8 cellular contexts compared by ENCODE assay signal in genomic region chr7:99551767-99552463, GRCh38. TPM values are rescaled to one million over a fixed set of nuclear protein-coding genes. Genes with fewer than 3 reads are reported as not detected.
DNase-seq lines count a peak whose midpoint lies in the region; ATAC-seq and TF ChIP-seq lines count a peak whose summit lies in the region.

TSS of gene FAM200A (minus strand) at chr7:99552114. CDS start at chr7:99548407, 3,707 bp downstream.

- H3K9me2 ChIP-seq in DOHH2 (replicated peaks; ENCODE audit: control insufficient read depth, low read length), result no peaks in the 10 kb centered on the region
- no peaks in the 10 kb centered on the region for H3K9me2 ChIP-seq in GM23248 (ENCODE audit: insufficient read depth)

- H3K27me3 ChIP-seq in DOHH2 (ENCODE audit: control insufficient read depth, low read length) (no peaks in the 10 kb centered on the region), GM23248 (replicated peaks; ENCODE audit: insufficient read depth) (no peaks in the 10 kb centered on the region), foreskin keratinocyte (no peaks in the 10 kb centered on the region), stomach (no peaks in the 10 kb centered on the region)

- H3K4me3 ChIP-seq in DOHH2 (ENCODE audit: low read length) (peak within 1 kb of the TSS; percentile 97), GM23248 (peak within 1 kb of the TSS; percentile 95), stomach (peak within 1 kb of the TSS; percentile 63 to 80 (median 72))

- H3K27ac ChIP-seq in DOHH2 (ENCODE audit: low read depth, low read length) (peak within 1 kb of the TSS; percentile 58), GM23248 (peak within 1 kb of the TSS; percentile 70), foreskin keratinocyte (peak within 1 kb of the TSS; percentile 81), stomach (peak within 1 kb of the TSS; percentile 80 to 91 (median 81))

- TF ChIP-seq CTCF in DOHH2 (IDR thresholded peaks at IDR 0.05; ENCODE audit: low read depth, low read length, poor library complexity, severe bottlenecking) (no peak), foreskin keratinocyte (conservative IDR thresholded peaks at IDR 0.05) (no peak), neural crest cell (conservative IDR thresholded peaks at IDR 0.05) (no peak), stomach (IDR thresholded peaks at IDR 0.05) (no peak)

- DNase-seq in GM23248 (peak; percentile 96), LoVo (ENCODE audit: low spot score) (peak; percentile 92), SHP77 (lab: John Stamatoyannopoulos, UW) (peak; percentile 90 to 91), activated gamma-delta T cell treated with Interleukin-2 at 50 U/mL for 16 hours (peak; percentile 83), foreskin keratinocyte (peak; percentile 76 to 84), neural crest cell (ENCODE audit: low read depth, low spot score) (peak; percentile 72), stomach (peak; percentile 87)

- H3K79me2 ChIP-seq in DOHH2 (ENCODE audit: control insufficient read depth, low read length), result peaks cover 64% of the 10 kb centered on the region
- H3K79me2 ChIP-seq in GM23248 (ENCODE audit: insufficient read depth), result peaks cover 69% of the 10 kb centered on the region

- peak within 1 kb of the TSS; percentile 97 for H3K9ac ChIP-seq in GM23248

- ATAC-seq in foreskin keratinocyte, result peak; percentile 96

- peaks cover 3% of the 10 kb centered on the region for H3K9me3 Mint-ChIP-seq in neural crest cell

- in situ Hi-C loops in GM23248 (cut with MboI), result no loop called here

- peak in 2 of 4 donors; percentile 44 to 63 for TF ChIP-seq POLR2A in stomach (IDR thresholded peaks at IDR 0.05)

- peak within 1 kb of the TSS; percentile 93 for H3K4me3 Mint-ChIP-seq in neural crest cell

- no peaks in the 10 kb centered on the region for H4K20me1 ChIP-seq in DOHH2 (ENCODE audit: control insufficient read depth, insufficient read depth, low read depth, low read length)
- no peaks in the 10 kb centered on the region for H4K20me1 ChIP-seq in GM23248 (ENCODE audit: insufficient read depth)

- H3K9me3 ChIP-seq in DOHH2 (ENCODE audit: control insufficient read depth, insufficient read depth, low read length) (no peaks in the 10 kb centered on the region), GM23248 (ENCODE audit: low read depth) (no peaks in the 10 kb centered on the region), stomach (peaks cover 0 to 7% (median 2%) of the 10 kb centered on the region in 4 donors)

- H3F3A ChIP-seq in DOHH2 (ENCODE audit: control insufficient read depth, insufficient read depth) (peaks cover 38% of the 10 kb centered on the region), GM23248 (ENCODE audit: insufficient read depth) (no peaks in the 10 kb centered on the region)

- peak within 1 kb of the TSS; percentile 98 for H2AFZ ChIP-seq in GM23248

- H3K36me3 Mint-ChIP-seq in neural crest cell (ENCODE audit: low read depth), result peaks cover 28% of the 10 kb centered on the region

- peak within 1 kb of the TSS; percentile 77 for H3K4me2 ChIP-seq in DOHH2 (ENCODE audit: low read length)
- H3K4me2 ChIP-seq in GM23248 (ENCODE audit: unreplicated experiment), result peak within 1 kb of the TSS; percentile 95

- H3K27me3 Mint-ChIP-seq in neural crest cell (ENCODE audit: low read depth), result no peaks in the 10 kb centered on the region

- 1 to 2% methylated on average over 37 of the region's 37 CpGs for WGBS in GM23248 (ENCODE audit: low coverage in 1 of 2, low lambda C conversion rate in 2 of 2, missing lambda C conversion rate in 2 of 2), 2 experiments
- 0 to 1% (median 1%) methylated on average over 21 to 37 of the region's 37 CpGs for WGBS in stomach, 5 donors

- TF ChIP-seq EP300 in stomach (IDR thresholded peaks at IDR 0.05), result no peak

- intact Hi-C loops in stomach (cut with DNase I; ENCODE audit: low total_unique reads), result loop anchor here (10.0 kb wide), 1 partner anchor 47 kb away; the partner anchor contains the start of genes ZKSCAN5 and ZNF394

- H3K4me1 ChIP-seq in DOHH2 (ENCODE audit: control insufficient read depth, low read length) (peaks cover 32% of the 10 kb centered on the region), GM23248 (ENCODE audit: insufficient read depth) (peaks cover 5% of the 10 kb centered on the region; the same call in 1 of the 2 replicates), foreskin keratinocyte (peaks cover 10% of the 10 kb centered on the region), stomach (peaks cover 9 to 35% (median 19%) of the 10 kb centered on the region in 4 donors)

- peaks cover 22% of the 10 kb centered on the region for H3K4me1 Mint-ChIP-seq in neural crest cell

- H3K27ac Mint-ChIP-seq in neural crest cell (ENCODE audit: unreplicated experiment), result peak within 1 kb of the TSS; percentile 93

- H3K36me3 ChIP-seq in DOHH2 (ENCODE audit: control insufficient read depth, low read length), result peaks cover 58% of the 10 kb centered on the region
- peaks cover 10% of the 10 kb centered on the region for H3K36me3 ChIP-seq in GM23248 (ENCODE audit: low read depth)
- H3K36me3 ChIP-seq in stomach, result peaks cover 0 to 47% (median 37%) of the 10 kb centered on the region in 4 donors

RNA-seq across cellular contexts. Expression of gene FAM200A, which starts in this region (rescaled TPM):
- 6.2 and 9.2 TPM in 2 replicates for total RNA-seq in GM23248 (2014; rRNA removed; shearing (Covaris generic))
- polyA plus RNA-seq in GM23248 (2016; fragmentation: Nextera tagmentation; extraction: Ambion mirVana) (6.2 and 8.2 TPM in 2 replicates), foreskin keratinocyte (3.2 and 3.6 TPM in 2 replicates), stomach (1 to 10 TPM; 3.1 to 4.2 (median 3.5) TPM)
- total RNA-seq in foreskin keratinocyte (5.6 and 5.8 TPM in 2 replicates), neural crest cell (10.6 and 10.9 TPM in 2 replicates), stomach (10 to 100 TPM in 1 of 5 donors, 1 to 10 TPM in 2, under 1 TPM in 2; 0.45 to 35.9 (median 3.3) TPM)

Comparison
In these comparisons a context has a peak if more than half of its experiments do, and no peak if none do; other contexts are left out.
1. Peak in every context shown above with its lines: DNase-seq, ATAC-seq, H3K4me3 ChIP-seq and H3K27ac ChIP-seq.